ENCODE assay signal across 21 cellular contexts in genomic region chr11:130055637-130056036, GRCh38. TPM values are rescaled to one million over a fixed set of nuclear protein-coding genes. Genes with fewer than 3 reads are reported as not detected.
DNase-seq lines count a peak whose midpoint lies in the region; ATAC-seq, FAIRE-seq and TF ChIP-seq lines count a peak whose summit lies in the region.
"Had no signal": no experiment of that assay in that cellular context is flagged by ENCODE, and none has a peak within 500 bp of the region (broad histone marks: within the 10 kb centered on the region; RNA-seq: fewer than 3 reads in every experiment).

No MANE protein-coding gene starts in this region.

- H3K4me3 ChIP-seq in AG10803 (ENCODE audit: low read length): no peak overlapping the region
- H3K4me3 ChIP-seq: GM23338, left ventricle myocardium inferior, vagina had no signal

- ATAC-seq in foreskin keratinocyte: peak; percentile 89
- no peak for ATAC-seq in GM21390 (IDR thresholded peaks at IDR 0.05; ENCODE audit: unreplicated experiment)
- no peak for ATAC-seq in HG03460 (IDR thresholded peaks at IDR 0.05; ENCODE audit: unreplicated experiment)
- ATAC-seq: activated CD8-positive, alpha-beta T cell treated with anti-CD3 and anti-CD28 coated beads, Interleukin-2, amount 10 ng/mL, durations not matched to agents 7 days and 5 days; effector memory CD8-positive, alpha-beta T cell; GM23338; T-cell had no signal

- H3K4me1 ChIP-seq in foreskin keratinocyte: no peaks in the 10 kb centered on the region
- H3K4me1 ChIP-seq: parathyroid adenoma had no signal

- TF ChIP-seq CTCF in AG10803 (conservative IDR thresholded peaks at IDR 0.05; ENCODE audit: low read length) (no peak), foreskin keratinocyte (conservative IDR thresholded peaks at IDR 0.05) (no peak)

- no peak overlapping the region for H3K27ac ChIP-seq in foreskin keratinocyte
- H3K27ac ChIP-seq: left ventricle myocardium inferior, parathyroid adenoma, vagina had no signal

- DNase-seq in AG10803 (ENCODE audit: low read depth) (peak; percentile 75), LHCN-M2 (ENCODE audit: low read depth) (peak; percentile 43), astrocyte of the hippocampus (ENCODE audit: low read depth, low spot score) (peak; percentile 59), foreskin keratinocyte (no peak), HTR-8/SVneo (ENCODE audit: insufficient read length, low spot score) (no peak), DMS153 treated with DMSO at 0.1 percent for 48 hours (lab: John Stamatoyannopoulos, UW; ENCODE audit: unreplicated experiment) (no peak)
- DNase-seq: ACHN; activated B cell treated with CpG ODN at 0.5 μM for 24 hours; activated CD8-positive, alpha-beta T cell treated with anti-CD3 and anti-CD28 coated beads, Interleukin-2, amount 10 ng/mL, durations not matched to agents 7 days and 5 days; activated naive CD8-positive, alpha-beta T cell treated with anti-CD3 and anti-CD28 coated beads, Interleukin-2, amount 10 ng/mL, durations not matched to agents 7 days and 5 days; CD8-positive, alpha-beta memory T cell; central memory CD4-positive, alpha-beta T cell; effector memory CD8-positive, alpha-beta T cell; left ventricle myocardium inferior; stimulated activated CD4-positive, alpha-beta T cell treated with anti-CD3 and anti-CD28 coated beads, Interleukin-2, amount 100 ng/mL, for 48 hours; T-cell had no signal

- no peak for FAIRE-seq in HTR-8/SVneo (lab: Jason Lieb, UNC)

- H3K27me3 ChIP-seq in foreskin keratinocyte: no peaks in the 10 kb centered on the region
- H3K27me3 ChIP-seq: vagina had no signal

RNA-seq across cellular contexts. Expression of gene APLP2, which starts 14.1 kb away (rescaled TPM):
- total RNA-seq in LHCN-M2 (2014; rRNA removed): 220 and 259 TPM in 2 replicates
- polyA plus RNA-seq in LHCN-M2 (2012): 199 TPM
- total RNA-seq in foreskin keratinocyte: 286 and 312 TPM in 2 replicates
- 173 and 203 TPM in 2 replicates for polyA plus RNA-seq in foreskin keratinocyte

RNA-seq across cellular contexts. Expression of gene PRDM10, which starts 53.0 kb away (rescaled TPM):
- 5.6 and 7.2 TPM in 2 replicates for total RNA-seq in LHCN-M2 (2014; rRNA removed)
- 1.6 TPM for polyA plus RNA-seq in LHCN-M2 (2012)
- total RNA-seq in foreskin keratinocyte: 6.1 and 6.5 TPM in 2 replicates
- 1.2 and 1.5 TPM in 2 replicates for polyA plus RNA-seq in foreskin keratinocyte

Comparison
In these comparisons a context has a peak if more than half of its experiments do, and no peak if none do; other contexts are left out.
1. DNase-seq: peak in AG10803 (single experiment), LHCN-M2 (single experiment) and astrocyte of the hippocampus (single experiment); none in foreskin keratinocyte (0 of 2), HTR-8/SVneo (single experiment) and DMS153 treated with DMSO at 0.1 percent for 48 hours (single experiment).